7 cellular contexts compared by ENCODE assay signal in genomic region chr5:174901336-174901735, GRCh38.
"Had no signal": no experiment of that assay in that cellular context is flagged by ENCODE, and none has a peak within 500 bp of the region (broad histone marks: within the 10 kb centered on the region; RNA-seq: fewer than 3 reads in every experiment).

No MANE protein-coding gene starts in this region.

- H3K27ac ChIP-seq: HL-60, KMS-11 had no signal

- DNase-seq: IMR-90, KBM-7, KG1 had no signal

- ATAC-seq: HepG2, K562 had no signal

- H3K4me3 ChIP-seq: K562 had no signal

- H3K9ac ChIP-seq: KMS-11 had no signal

- H3K4me2 ChIP-seq: KMS-11 had no signal
